Comparison of ENCODE assay signal across 8 cellular contexts in genomic region chr7:101321491-101322401, GRCh38. TPM values are rescaled to one million over a fixed set of nuclear protein-coding genes. Genes with fewer than 3 reads are reported as not detected.
DNase-seq lines count a peak whose midpoint lies in the region; ATAC-seq and TF ChIP-seq lines count a peak whose summit lies in the region.

Gene IFT22, minus strand, starts transcription at chr7:101321812. Its CDS starts 103 bp downstream, at chr7:101321709.

- H3K4me3 ChIP-seq in kidney epithelial cell (ENCODE audit: low read depth, low read length) = peak within 1 kb of the TSS; percentile 78

- no peaks in the 10 kb centered on the region for H3K36me3 ChIP-seq in kidney epithelial cell (ENCODE audit: control insufficient read depth, insufficient read depth, low read length)

- H3K27me3 ChIP-seq in kidney epithelial cell (ENCODE audit: control insufficient read depth, insufficient read depth, low read length) = peaks cover 4% of the 10 kb centered on the region

- peak; percentile 63 for TF ChIP-seq CTCF in AG09319 (IDR thresholded peaks at IDR 0.05; ENCODE audit: low read depth, low read length)
- TF ChIP-seq CTCF in kidney epithelial cell (IDR thresholded peaks at IDR 0.05; ENCODE audit: insufficient read depth, low read length, poor library complexity, severe bottlenecking) = peak; percentile 59

- peak; percentile 93 for ATAC-seq in GM19023 (IDR thresholded peaks at IDR 0.05; ENCODE audit: unreplicated experiment)
- ATAC-seq in HG03280 (IDR thresholded peaks at IDR 0.05; ENCODE audit: unreplicated experiment) = peak; percentile 93

- DNase-seq in AG09319 (ENCODE audit: extremely low read depth, low read depth) (peak; percentile 71), NCI-H345 treated with DMSO at 0.1 percent for 48 hours (lab: John Stamatoyannopoulos, UW; ENCODE audit: unreplicated experiment) (peak; percentile 68), cerebellar nuclear complex (lab: John Stamatoyannopoulos, UW) (peak; percentile 68 to 74), kidney epithelial cell (ENCODE audit: low read depth) (peak; percentile 69)
- DNase-seq in activated CD4-positive, alpha-beta T cell treated with anti-CD3 and anti-CD28 coated beads for 1 hour = peak; percentile 69
- peak; percentile 93 for DNase-seq in stimulated activated CD4-positive, alpha-beta T cell treated with anti-CD3 and anti-CD28 coated beads, Interleukin-15, amount 100 ng/mL, for 24 hours

RNA-seq across cellular contexts. Expression of gene IFT22, which starts in this region (rescaled TPM):
- 37.3 and 39.6 TPM in 2 replicates for total RNA-seq in kidney epithelial cell

Comparison
In these comparisons a context has a peak if more than half of its experiments do, and no peak if none do; other contexts are left out.
1. Peak in every context shown above with its lines: DNase-seq, ATAC-seq and H3K4me3 ChIP-seq.